14 cellular contexts compared by ENCODE assay signal in the genomic region with DNA sequence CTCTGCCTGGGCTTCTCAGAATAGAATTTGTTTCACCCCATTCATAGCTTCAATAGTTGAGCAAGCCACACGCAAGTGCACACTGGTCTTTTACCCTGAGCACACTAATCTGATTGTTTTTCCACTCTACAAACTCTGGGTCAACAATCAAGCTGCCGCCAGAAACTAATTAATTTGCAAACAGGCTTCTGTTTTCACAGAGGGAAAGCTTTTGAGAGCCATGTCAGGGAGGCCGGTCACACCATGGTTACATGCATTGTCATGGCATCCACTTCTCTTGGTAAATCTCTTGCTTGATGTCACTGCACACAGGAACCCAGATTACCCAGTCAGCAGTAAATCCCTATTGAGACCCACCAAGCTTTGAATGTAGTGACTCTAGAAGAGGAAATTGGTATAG.
DNase-seq lines count a peak whose midpoint lies in the region; TF ChIP-seq lines count a peak whose summit lies in the region.
"Had no signal": no experiment of that assay in that cellular context is flagged by ENCODE, and none has a peak within 500 bp of the region (broad histone marks: within the 10 kb centered on the region; RNA-seq: fewer than 3 reads in every experiment).

No MANE protein-coding gene starts in this region.

- peak overlapping the region; percentile 26 for H3K27ac Mint-ChIP-seq in glutamatergic neuron (ENCODE audit: unreplicated experiment)
- H3K27ac Mint-ChIP-seq: activated T-cell treated with anti-CD3 and anti-CD28 coated beads, Interleukin-2, amount 50 U/mL, for 24 hours; natural killer cell treated with Interleukin-12 subunit alpha and Interleukin-12 subunit beta and Interleukin-15 and Interleukin-18, amount 100 ng/mL, for 72 hours had no signal

- intact Hi-C loops in stomach (cut with DNase I; ENCODE audit: low total_unique reads) = no loop called here

- TF ChIP-seq EP300 in stomach (IDR thresholded peaks at IDR 0.05) = no peak

- H3K27me3 Mint-ChIP-seq in glutamatergic neuron (ENCODE audit: unreplicated experiment) = no peaks in the 10 kb centered on the region
- H3K27me3 Mint-ChIP-seq: activated T-cell treated with anti-CD3 and anti-CD28 coated beads, Interleukin-2, amount 50 U/mL, for 24 hours; natural killer cell treated with Interleukin-12 subunit alpha and Interleukin-12 subunit beta and Interleukin-15 and Interleukin-18, amount 100 ng/mL, for 72 hours had no signal

- H2AFZ ChIP-seq in Karpas-422 (ENCODE audit: low read length) = no peak overlapping the region

- H3K27ac ChIP-seq in stomach = no peak overlapping the region
- no peak overlapping the region for H3K27ac ChIP-seq in Karpas-422 (ENCODE audit: low read length)
- H3K27ac ChIP-seq: 22Rv1, gastrocnemius medialis had no signal

- peaks cover 23% of the 10 kb centered on the region for H3K4me1 Mint-ChIP-seq in glutamatergic neuron (ENCODE audit: low read depth, unreplicated experiment)

- H3K9me2 ChIP-seq in Karpas-422 (replicated peaks; ENCODE audit: insufficient read depth, low read length) = no peaks in the 10 kb centered on the region

- no peaks in the 10 kb centered on the region for H3K27me3 ChIP-seq in stomach
- no peaks in the 10 kb centered on the region for H3K27me3 ChIP-seq in Karpas-422 (ENCODE audit: low read length)
- H3K27me3 ChIP-seq: gastrocnemius medialis had no signal

- H3K4me3 ChIP-seq in stomach = no peak overlapping the region
- H3K4me3 ChIP-seq in Karpas-422 (ENCODE audit: low read length) = no peak overlapping the region
- H3K4me3 ChIP-seq: gastrocnemius medialis had no signal

- H3K4me3 Mint-ChIP-seq in glutamatergic neuron (ENCODE audit: unreplicated experiment) = no peak overlapping the region
- H3K4me3 Mint-ChIP-seq: activated T-cell treated with anti-CD3 and anti-CD28 coated beads, Interleukin-2, amount 50 U/mL, for 24 hours; natural killer cell treated with Interleukin-12 subunit alpha and Interleukin-12 subunit beta and Interleukin-15 and Interleukin-18, amount 100 ng/mL, for 72 hours had no signal

- H3K9ac ChIP-seq in Karpas-422 (ENCODE audit: low read length) = no peak overlapping the region

- WGBS in stomach, 5 donors = 32 to 68% (median 41%) methylated on average over 3 of the region's 3 CpGs

- TF ChIP-seq CTCF in glutamatergic neuron (IDR thresholded peaks at IDR 0.05; ENCODE audit: partially characterized antibody, unreplicated experiment) (no peak), stomach (IDR thresholded peaks at IDR 0.05) (no peak)

- H3K9me3 ChIP-seq in stomach = no peaks in the 10 kb centered on the region
- H3K9me3 ChIP-seq in Karpas-422 (ENCODE audit: low read length) = peaks cover 51% of the 10 kb centered on the region
- H3K9me3 ChIP-seq: gastrocnemius medialis had no signal

- no peaks in the 10 kb centered on the region for H3K36me3 ChIP-seq in stomach
- H3K36me3 ChIP-seq in Karpas-422 (ENCODE audit: insufficient read depth, low read length) = no peaks in the 10 kb centered on the region
- H3K36me3 ChIP-seq: gastrocnemius medialis had no signal

- no peak overlapping the region for H3K4me2 ChIP-seq in Karpas-422 (ENCODE audit: low read depth, low read length, poor library complexity, severe bottlenecking)

- H3K4me1 ChIP-seq in stomach (peaks cover 0 to 19% (median 5%) of the 10 kb centered on the region in 4 donors), Karpas-422 (ENCODE audit: low read length) (no peaks in the 10 kb centered on the region)
- H3K4me1 ChIP-seq: gastrocnemius medialis had no signal

- H4K20me1 ChIP-seq in Karpas-422 (ENCODE audit: insufficient read depth, low read depth, low read length) = no peaks in the 10 kb centered on the region

- H3K36me3 Mint-ChIP-seq in glutamatergic neuron (ENCODE audit: unreplicated experiment) = no peaks in the 10 kb centered on the region

- no peaks in the 10 kb centered on the region for H3K79me2 ChIP-seq in Karpas-422 (ENCODE audit: low read length)

- TF ChIP-seq POLR2A in stomach (IDR thresholded peaks at IDR 0.05) = no peak

- no peaks in the 10 kb centered on the region for H3K9me3 Mint-ChIP-seq in glutamatergic neuron (ENCODE audit: unreplicated experiment)
- H3K9me3 Mint-ChIP-seq: activated T-cell treated with anti-CD3 and anti-CD28 coated beads, Interleukin-2, amount 50 U/mL, for 24 hours had no signal

- peak; percentile 55 for DNase-seq in DMS 273 (lab: John Stamatoyannopoulos, UW; ENCODE audit: unreplicated experiment)
- DNase-seq in DMS 273 treated with DMSO at 0.1 percent for 48 hours (lab: John Stamatoyannopoulos, UW) = no peak
- peak; percentile 66 for DNase-seq in NCI-H82 (lab: John Stamatoyannopoulos, UW)
- DNase-seq in glutamatergic neuron = no peak
- DNase-seq in stomach = peak; percentile 27
- DNase-seq in NCI-H1694 (lab: John Stamatoyannopoulos, UW) = no peak
- no peak for DNase-seq in Karpas-422
- DNase-seq in activated T-cell treated with anti-CD3 and anti-CD28 coated beads for 4 hours = no peak
- DNase-seq: activated CD4-positive, CD25-positive, alpha-beta regulatory T cell treated with anti-CD3 and anti-CD28 coated beads, Interleukin-2, amount 50 U/mL, for 72 hours; activated T-cell treated with anti-CD3 and anti-CD28 coated beads, Interleukin-2, amount 50 U/mL, for 24 hours; effector CD4-positive, alpha-beta T cell; gastrocnemius medialis had no signal

Comparison
In these comparisons a context has a peak if more than half of its experiments do, and no peak if none do; other contexts are left out.
1. DNase-seq: peak in DMS 273 (single experiment), NCI-H82 (single experiment) and stomach (single experiment); none in DMS 273 treated with DMSO at 0.1 percent for 48 hours (single experiment), glutamatergic neuron (single experiment), NCI-H1694 (single experiment), Karpas-422 (single experiment) and activated T-cell treated with anti-CD3 and anti-CD28 coated beads for 4 hours (single experiment).